Comparison of ENCODE assay signal across 10 cellular contexts in genomic region chr3:32781969-32782270, GRCh38. TPM values are rescaled to one million over a fixed set of nuclear protein-coding genes. Genes with fewer than 3 reads are reported as not detected.
DNase-seq lines count a peak whose midpoint lies in the region; ATAC-seq and TF ChIP-seq lines count a peak whose summit lies in the region.
"Not testable (repeated sequence)": the region's sequence is repeated elsewhere in the genome, so short reads cannot be mapped to it uniquely, and the experiment has no call there.
"Had no signal": no experiment of that assay in that cellular context is flagged by ENCODE, and none has a peak within 500 bp of the region (broad histone marks: within the 10 kb centered on the region; RNA-seq: fewer than 3 reads in every experiment).

No MANE protein-coding gene starts in this region.

- H3K36me3 Mint-ChIP-seq in CD4-positive, CD25-positive, alpha-beta regulatory T cell; activated T-helper 17 cell treated with anti-CD3 and anti-CD28 coated beads, Interleukin-2, amount 50 U/mL, for 72 hours (ENCODE audit: low read depth); chondrocyte (ENCODE audit: low read depth); natural killer cell; stimulated activated effector memory CD8-positive, alpha-beta T cell treated with anti-CD3 and anti-CD28 coated beads, Interleukin-12 subunit alpha, Interleukin-12 subunit beta, amount 100 ng/mL, for 72 hours: not testable (repeated sequence)

- H3K4me3 Mint-ChIP-seq in CD4-positive, CD25-positive, alpha-beta regulatory T cell, result peak overlapping the region; percentile 33 to 71 (median 53)
- H3K4me3 Mint-ChIP-seq in activated T-helper 17 cell treated with anti-CD3 and anti-CD28 coated beads, Interleukin-2, amount 50 U/mL, for 72 hours, result peak overlapping the region; percentile 80
- H3K4me3 Mint-ChIP-seq in chondrocyte (ENCODE audit: unreplicated experiment) (peak overlapping the region; percentile 28), natural killer cell (peak overlapping the region; percentile 91)
- H3K4me3 Mint-ChIP-seq in stimulated activated effector memory CD8-positive, alpha-beta T cell treated with anti-CD3 and anti-CD28 coated beads, Interleukin-12 subunit alpha, Interleukin-12 subunit beta, amount 100 ng/mL, for 72 hours, result peak overlapping the region; percentile 87

- H3K27me3 Mint-ChIP-seq in CD4-positive, CD25-positive, alpha-beta regulatory T cell; activated T-helper 17 cell treated with anti-CD3 and anti-CD28 coated beads, Interleukin-2, amount 50 U/mL, for 72 hours; chondrocyte (ENCODE audit: low read depth); natural killer cell (ENCODE audit: low read depth in 2 of 2): not testable (repeated sequence)

- peaks cover 14% of the 10 kb centered on the region for H3K4me1 ChIP-seq in CD4-positive, CD25-positive, alpha-beta regulatory T cell (ENCODE audit: control insufficient read depth, insufficient read depth, low read length, poor library complexity, severe bottlenecking)
- H3K4me1 ChIP-seq in HUES48 (ENCODE audit: control insufficient read depth, insufficient read depth, low read length) (peaks cover 38% of the 10 kb centered on the region), SJSA1 (replicated peaks) (peaks cover 18% of the 10 kb centered on the region)

- not testable (repeated sequence) for ATAC-seq in CD4-positive, CD25-positive, alpha-beta regulatory T cell (ENCODE audit: low read depth in 2 of 2); activated T-helper 17 cell treated with anti-CD3 and anti-CD28 coated beads, Interleukin-2, amount 50 U/mL, for 72 hours (replicated peaks); natural killer cell; stimulated activated effector memory CD8-positive, alpha-beta T cell treated with anti-CD3 and anti-CD28 coated beads, Interleukin-12 subunit alpha, Interleukin-12 subunit beta, amount 100 ng/mL, for 72 hours

- not testable (repeated sequence) for DNase-seq in CD4-positive, CD25-positive, alpha-beta regulatory T cell; SJSA1 (ENCODE audit: low read depth in 1 of 2, low spot score in 2 of 2); chondrocyte (ENCODE audit: low spot score); natural killer cell; stimulated activated effector memory CD8-positive, alpha-beta T cell treated with anti-CD3 and anti-CD28 coated beads, Interleukin-12 subunit alpha, Interleukin-12 subunit beta, amount 100 ng/mL, for 72 hours (ENCODE audit: low spot score in 2 of 2)

- not testable (repeated sequence) for H3K9me3 Mint-ChIP-seq in CD4-positive, CD25-positive, alpha-beta regulatory T cell; activated T-helper 17 cell treated with anti-CD3 and anti-CD28 coated beads, Interleukin-2, amount 50 U/mL, for 72 hours; chondrocyte (ENCODE audit: low read depth); natural killer cell; stimulated activated effector memory CD8-positive, alpha-beta T cell treated with anti-CD3 and anti-CD28 coated beads, Interleukin-12 subunit alpha, Interleukin-12 subunit beta, amount 100 ng/mL, for 72 hours

- TF ChIP-seq CTCF in chondrocyte (IDR thresholded peaks at IDR 0.05); natural killer cell (IDR thresholded peaks at IDR 0.05): not testable (repeated sequence)

- H3K9me3 ChIP-seq in CD4-positive, CD25-positive, alpha-beta regulatory T cell (ENCODE audit: control insufficient read depth in 2 of 2, low read length in 2 of 2); HUES48 (ENCODE audit: control insufficient read depth, insufficient read depth, low read length); SJSA1 (replicated peaks); iPS-18c (ENCODE audit: control insufficient read depth, insufficient read depth, low read length): not testable (repeated sequence)

- H3K4me1 Mint-ChIP-seq in CD4-positive, CD25-positive, alpha-beta regulatory T cell; chondrocyte (ENCODE audit: low read depth): not testable (repeated sequence)
- peaks cover 11% of the 10 kb centered on the region for H3K4me1 Mint-ChIP-seq in activated T-helper 17 cell treated with anti-CD3 and anti-CD28 coated beads, Interleukin-2, amount 50 U/mL, for 72 hours
- peaks cover 5 to 18% of the 10 kb centered on the region in 2 donors for H3K4me1 Mint-ChIP-seq in natural killer cell
- H3K4me1 Mint-ChIP-seq in stimulated activated effector memory CD8-positive, alpha-beta T cell treated with anti-CD3 and anti-CD28 coated beads, Interleukin-12 subunit alpha, Interleukin-12 subunit beta, amount 100 ng/mL, for 72 hours, result peaks cover 16% of the 10 kb centered on the region

- H3K4me3 ChIP-seq in CD4-positive, CD25-positive, alpha-beta regulatory T cell (ENCODE audit: low read depth, low read length), result not testable (repeated sequence)
- H3K4me3 ChIP-seq in HUES48 (ENCODE audit: low read depth, low read length) (peak overlapping the region; percentile 80), SJSA1 (peak overlapping the region; percentile 45), iPS-18c (ENCODE audit: insufficient read depth, low read depth, low read length) (0 out of 2 replicates have a peak overlapping the region, but pooled peaks have one; percentile 66)

- not testable (repeated sequence) for H3K27ac Mint-ChIP-seq in CD4-positive, CD25-positive, alpha-beta regulatory T cell; activated T-helper 17 cell treated with anti-CD3 and anti-CD28 coated beads, Interleukin-2, amount 50 U/mL, for 72 hours; chondrocyte (ENCODE audit: unreplicated experiment); stimulated activated effector memory CD8-positive, alpha-beta T cell treated with anti-CD3 and anti-CD28 coated beads, Interleukin-12 subunit alpha, Interleukin-12 subunit beta, amount 100 ng/mL, for 72 hours
- peak overlapping the region in 1 of 2 donors; percentile 29 for H3K27ac Mint-ChIP-seq in natural killer cell

- not testable (repeated sequence) for H3K36me3 ChIP-seq in CD4-positive, CD25-positive, alpha-beta regulatory T cell (ENCODE audit: control insufficient read depth, insufficient read depth, low read length); HUES48 (ENCODE audit: control insufficient read depth, insufficient read depth, low read length); SJSA1

- not testable (repeated sequence) for H3K9ac ChIP-seq in HUES48 (ENCODE audit: low read depth, low read length)

- intact Hi-C loops in natural killer cell (cut with micrococcal nuclease), result loop anchor here (5.0 kb wide), 1 partner anchor 270 kb away; no protein-coding TSS in a partner anchor

- H3K27ac ChIP-seq in CD4-positive, CD25-positive, alpha-beta regulatory T cell (ENCODE audit: insufficient read depth, low read length, poor library complexity, severe bottlenecking); SJSA1: not testable (repeated sequence)
- H3K27ac ChIP-seq in HUES48 (ENCODE audit: low read depth, low read length), result peak overlapping the region; percentile 99

- H3K27me3 ChIP-seq in CD4-positive, CD25-positive, alpha-beta regulatory T cell (ENCODE audit: control insufficient read depth, insufficient read depth, low read length); HUES48 (ENCODE audit: control insufficient read depth, insufficient read depth, low read length); SJSA1 (replicated peaks): not testable (repeated sequence)

RNA-seq across cellular contexts. Expression of gene TRIM71, which starts 35.9 kb away (rescaled TPM):
- 0.47 TPM for total RNA-seq in CD4-positive, CD25-positive, alpha-beta regulatory T cell
- polyA plus RNA-seq in CD4-positive, CD25-positive, alpha-beta regulatory T cell, result under 1 TPM; 0.03 to 0.14 (median 0.06) TPM
- total RNA-seq in SJSA1 (2014; rRNA removed; shearing (Covaris generic)), result under 0.01 TPM in 1 of 2 replicates, not detected in the other
- total RNA-seq in activated T-helper 17 cell treated with anti-CD3 and anti-CD28 coated beads, Interleukin-2, amount 50 U/mL, for 72 hours, result under 1 TPM in 1 of 2 donors, not detected in 1; 0.03 TPM
- total RNA-seq in chondrocyte (0.05 to 0.17 TPM (median 0.08 TPM) in 3 replicates), natural killer cell (under 1 TPM in 1 of 3 donors, not detected in 2; 0.05 TPM)
- total RNA-seq: ascending aorta; T-helper 2 cell treated with Interferon-gamma antibody and Interleukin-4, amounts not matched to agents 100 ng/mL and 5 ng/mL, for 36 hours had no signal

Comparison
In these comparisons a context has a peak if more than half of its experiments do, and no peak if none do; other contexts are left out.
1. H3K4me3 Mint-ChIP-seq: peak in every context shown above with its lines; median percentile 91 in natural killer cell; 87 in stimulated activated effector memory CD8-positive, alpha-beta T cell treated with anti-CD3 and anti-CD28 coated beads, Interleukin-12 subunit alpha, Interleukin-12 subunit beta, amount 100 ng/mL, for 72 hours; 80 in activated T-helper 17 cell treated with anti-CD3 and anti-CD28 coated beads, Interleukin-2, amount 50 U/mL, for 72 hours; 53 in CD4-positive, CD25-positive, alpha-beta regulatory T cell; 28 in chondrocyte.